In genomic region chr4:1788254-1788973, GRCh38 we compare ENCODE assay signal across 29 cellular contexts. TPM values are rescaled to one million over a fixed set of nuclear protein-coding genes. Genes with fewer than 3 reads are reported as not detected.
A peak's percentile ranks its signal among the peaks of the same experiment; 100 is the strongest.
DNase-seq lines count a peak whose midpoint lies in the region; ATAC-seq, FAIRE-seq and TF ChIP-seq lines count a peak whose summit lies in the region.
"Had no signal": no experiment of that assay in that cellular context is flagged by ENCODE, and none has a peak within 500 bp of the region (broad histone marks: within the 10 kb centered on the region; RNA-seq: fewer than 3 reads in every experiment).

No MANE protein-coding gene starts in this region.

- CTCF ChIA-PET in HepG2 (lab: Yijun Ruan, JAX; ENCODE audit: low intra/inter-chr PET ratio, low total read pairs) (interaction anchor here (3.5 kb wide), 1 partner anchor 22 kb away, joined by 13 read pairs; no protein-coding TSS in a partner anchor), K562 (lab: Yijun Ruan, JAX; ENCODE audit: low intra/inter-chr PET ratio) (no interaction called here)

- DNase-seq in HepG2 (ENCODE audit: low spot score) (no peak), right lobe of liver (no peak), K562 (ENCODE audit: extremely low read depth in 1 of 4, low spot score in 3 of 4) (peak; percentile 63 to 71 (median 67)), osteoblast (ENCODE audit: insufficient read length, low spot score, missing footprints) (peak; percentile 92), breast epithelium (ENCODE audit: low spot score in 2 of 2) (no peak), natural killer cell (no peak), NCI-H2227 treated with DMSO at 0.1 percent for 48 hours (lab: John Stamatoyannopoulos, UW) (no peak)
- DNase-seq in activated CD4-positive, CD25-positive, alpha-beta regulatory T cell (lab: John Stamatoyannopoulos, UW) = no peak
- DNase-seq: 8988T; ACHN; BE2C; CD8-positive, alpha-beta memory T cell; DMS 273 treated with DMSO at 0.1 percent for 48 hours; DMS79; EL; GDM1; KG1; MG63; NCI-H1048; NCI-H1417; NCI-H1694; NCI-H2029 treated with DMSO at 0.1 percent for 48 hours; NCI-H69; SHP77 treated with DMSO at 0.1 percent for 48 hours had no signal

- no peaks in the 10 kb centered on the region for H3K9me3 ChIP-seq in HepG2 (ENCODE audit: low read length)
- H3K9me3 ChIP-seq in right lobe of liver = no peaks in the 10 kb centered on the region
- H3K9me3 ChIP-seq in K562 (replicated peaks; ENCODE audit: control insufficient read depth, insufficient read depth, low read depth, low read length) = no peaks in the 10 kb centered on the region
- no peaks in the 10 kb centered on the region for H3K9me3 ChIP-seq in osteoblast (ENCODE audit: low read depth, low read length)
- no peaks in the 10 kb centered on the region for H3K9me3 ChIP-seq in breast epithelium
- H3K9me3 ChIP-seq: BE2C, MG63 had no signal

- H3K9me1 ChIP-seq in K562 (ENCODE audit: control insufficient read depth, insufficient read depth, low read length) = no peaks in the 10 kb centered on the region

- H3K4me2 ChIP-seq in HepG2 (ENCODE audit: low read depth, low read length) (peak overlapping the region; percentile 89), K562 (ENCODE audit: insufficient read depth, low read length) (peak overlapping the region; percentile 46; the same call in 1 of the 2 replicates), osteoblast (ENCODE audit: insufficient read depth, low read length) (no peak overlapping the region)

- no TSS peak for BruUV-seq in HepG2 (replicated peaks; lab: Mats Ljungman, UMichigan)
- no TSS peak for BruUV-seq in K562 (replicated peaks; lab: Mats Ljungman, UMichigan)

- 18% methylated on average over 10 of the region's 13 CpGs for WGBS in HepG2 (ENCODE audit: low lambda C conversion rate)
- 78% methylated on average over 9 of the region's 13 CpGs for WGBS in right lobe of liver (ENCODE audit: insufficient coverage, low coverage, low lambda C conversion rate, missing lambda C conversion rate)
- WGBS in K562 (ENCODE audit: insufficient coverage, low coverage, missing lambda C conversion rate) = 18% methylated on average over 12 of the region's 13 CpGs

- H3K9ac ChIP-seq in HepG2 (ENCODE audit: insufficient read depth, low read depth, low read length) (no peak overlapping the region), K562 (ENCODE audit: insufficient read depth in 1 of 2, low read depth in 2 of 2, low read length in 2 of 2) (peak overlapping the region; percentile 51 to 75)

- H3K36me3 Mint-ChIP-seq in natural killer cell = no peaks in the 10 kb centered on the region
- H3K36me3 Mint-ChIP-seq: CD14-positive monocyte; CD8-positive, alpha-beta memory T cell had no signal

- H3K4me1 ChIP-seq in HepG2 (ENCODE audit: insufficient read depth, low read length) = peaks cover 95% of the 10 kb centered on the region
- H3K4me1 ChIP-seq in right lobe of liver = peaks cover 0 to 4% (median 0%) of the 10 kb centered on the region in 4 donors
- peaks cover 41 to 77% of the 10 kb centered on the region in 2 experiments for H3K4me1 ChIP-seq in K562 (replicated peaks in 1 of 2; ENCODE audit: control insufficient read depth in 2 of 2, insufficient read depth in 2 of 2, low read length in 2 of 2)
- no peaks in the 10 kb centered on the region for H3K4me1 ChIP-seq in osteoblast (ENCODE audit: insufficient read depth, low read length)
- H3K4me1 ChIP-seq in breast epithelium = no peaks in the 10 kb centered on the region
- H3K4me1 ChIP-seq: BE2C had no signal

- H3K27me3 ChIP-seq in HepG2 (ENCODE audit: control insufficient read depth in 1 of 2, insufficient read depth in 2 of 2, low read length in 2 of 2) = peaks cover 8 to 22% of the 10 kb centered on the region in 2 experiments; a peak in 4 of 5 replicates
- H3K27me3 ChIP-seq in right lobe of liver = no peaks in the 10 kb centered on the region
- H3K27me3 ChIP-seq in K562 (ENCODE audit: control insufficient read depth in 2 of 2, insufficient read depth in 2 of 2, low read length in 2 of 2) = no peaks in the 10 kb centered on the region
- peaks cover 7% of the 10 kb centered on the region for H3K27me3 ChIP-seq in osteoblast (ENCODE audit: insufficient read depth, low read length)
- H3K27me3 ChIP-seq in breast epithelium = no peaks in the 10 kb centered on the region
- H3K27me3 ChIP-seq: BE2C, MG63 had no signal

- TF ChIP-seq CTCF in HepG2 (CRISPR knock-in tag; IDR thresholded peaks at IDR 0.05) (no peak), right lobe of liver (IDR thresholded peaks at IDR 0.05) (no peak), K562 (IDR thresholded peaks at IDR 0.05 in 2 of 3, conservative IDR thresholded peaks at IDR 0.05 in 1 of 3; ENCODE audit: insufficient read depth in 2 of 3, low read depth in 1 of 3, low read length in 3 of 3) (no peak), osteoblast (IDR thresholded peaks at IDR 0.05; ENCODE audit: extremely low read depth, low read depth, low read length) (no peak), breast epithelium (IDR thresholded peaks at IDR 0.05) (no peak), natural killer cell (IDR thresholded peaks at IDR 0.05) (no peak)

- H3K79me2 ChIP-seq in HepG2 (ENCODE audit: insufficient read depth, low read length) (no peaks in the 10 kb centered on the region), K562 (ENCODE audit: control insufficient read depth, insufficient read depth, low read length) (no peaks in the 10 kb centered on the region), osteoblast (ENCODE audit: insufficient read depth, low read length) (no peaks in the 10 kb centered on the region)

- in situ Hi-C loops in HepG2 (cut with HindIII; ENCODE audit: extremely low pct_ligation_motif_present, low pct_unique_long_range_greater_than_20kb) (no loop called here), K562 (cut with MboI) (no loop called here)

- TF ChIP-seq POLR2A in HepG2 (IDR thresholded peaks at IDR 0.05; ENCODE audit: insufficient read depth in 1 of 2, low read depth in 2 of 2, low read length in 2 of 2) = no peak
- TF ChIP-seq POLR2A in right lobe of liver (IDR thresholded peaks at IDR 0.05) = no peak
- TF ChIP-seq POLR2A in K562 (conservative IDR thresholded peaks at IDR 0.05) = no peak
- TF ChIP-seq POLR2A in breast epithelium (IDR thresholded peaks at IDR 0.05) = no peak

- H3K36me3 ChIP-seq in HepG2 (replicated peaks in 1 of 2; ENCODE audit: control insufficient read depth in 1 of 2, insufficient read depth in 2 of 2, low read length in 2 of 2) = no peaks in the 10 kb centered on the region
- no peaks in the 10 kb centered on the region for H3K36me3 ChIP-seq in right lobe of liver
- no peaks in the 10 kb centered on the region for H3K36me3 ChIP-seq in K562 (ENCODE audit: control insufficient read depth, insufficient read depth, low read length)
- H3K36me3 ChIP-seq in osteoblast (ENCODE audit: insufficient read depth, low read length) = no peaks in the 10 kb centered on the region
- no peaks in the 10 kb centered on the region for H3K36me3 ChIP-seq in breast epithelium
- H3K36me3 ChIP-seq: BE2C, MG63 had no signal

- no peaks in the 10 kb centered on the region for H3K4me1 Mint-ChIP-seq in natural killer cell
- H3K4me1 Mint-ChIP-seq: CD14-positive monocyte; CD8-positive, alpha-beta memory T cell had no signal

- TF ChIP-seq EP300 in HepG2 (IDR thresholded peaks at IDR 0.05; ENCODE audit: low read depth in 2 of 2, low read length in 2 of 2) (no peak), HepG2 (CRISPR knock-in tag; IDR thresholded peaks at IDR 0.05; ENCODE audit: borderline replicate concordance) (no peak), K562 (IDR thresholded peaks at IDR 0.05; ENCODE audit: low read length) (no peak)

- H2AFZ ChIP-seq in HepG2 (ENCODE audit: low read length) (no peak overlapping the region), K562 (ENCODE audit: low read depth, low read length) (peak overlapping the region; percentile 98), osteoblast (ENCODE audit: low read length) (no peak overlapping the region)

- POLR2A ChIA-PET in HepG2 (lab: Yijun Ruan, JAX) = interaction anchor here (0.6 to 28.6 kb wide), 6 partner anchors 10 to 40 kb away, joined by 3 to 1258 read pairs (median 6); no protein-coding TSS in a partner anchor
- POLR2A ChIA-PET in K562 (lab: Yijun Ruan, JAX) = interaction anchor here (0.5 to 1.7 kb wide), 4 partner anchors 10 to 294 kb away, joined by 3 to 7 read pairs (median 4); no protein-coding TSS in a partner anchor

- FAIRE-seq in HepG2 (lab: Jason Lieb, UNC) = no peak
- FAIRE-seq in K562 (lab: Jason Lieb, UNC) = peak; percentile 89
- FAIRE-seq: GM12878, H54 had no signal

- intact Hi-C loops in HepG2 (cut with micrococcal nuclease; ENCODE audit: unreplicated experiment) = no loop called here
- intact Hi-C loops in right lobe of liver (cut with DNase I) = no loop called here
- intact Hi-C loops in K562 (cut with micrococcal nuclease) = no loop called here
- intact Hi-C loops in breast epithelium (cut with DNase I; ENCODE audit: low total_unique reads) = no loop called here
- intact Hi-C loops in natural killer cell (cut with micrococcal nuclease) = no loop called here

- H3K9me3 Mint-ChIP-seq in natural killer cell = no peaks in the 10 kb centered on the region
- H3K9me3 Mint-ChIP-seq: CD8-positive, alpha-beta memory T cell had no signal

- ATAC-seq in HepG2 (no peak), right lobe of liver (no peak), K562 (no peak), natural killer cell (no peak)
- ATAC-seq: GM12878, Panc1 had no signal

- H3K27ac ChIP-seq in HepG2 (ENCODE audit: extremely low read length, insufficient read depth, low read length) (no peak overlapping the region), right lobe of liver (no peak overlapping the region), K562 (ENCODE audit: extremely low read depth, low read depth, low read length) (peak overlapping the region; percentile 74), osteoblast (ENCODE audit: low read depth, low read length) (no peak overlapping the region), breast epithelium (no peak overlapping the region)

- TF ChIP-seq RAD21 in HepG2 (CRISPR knock-in tag; IDR thresholded peaks at IDR 0.05) = no peak
- TF ChIP-seq RAD21 in K562 (CRISPR knock-in tag; conservative IDR thresholded peaks at IDR 0.05 in 1 of 2, IDR thresholded peaks at IDR 0.05 in 1 of 2) = no peak

- H3K4me3 ChIP-seq in HepG2 (replicated peaks in 1 of 3; ENCODE audit: insufficient read depth in 1 of 3, low read depth in 2 of 3, low read length in 3 of 3) (peak overlapping the region; percentile 14 to 62 (median 36); a peak in 3 of 6 replicates), right lobe of liver (no peak overlapping the region), K562 (no peak overlapping the region), osteoblast (ENCODE audit: insufficient read depth, low read length) (no peak overlapping the region), breast epithelium (no peak overlapping the region)
- H3K4me3 ChIP-seq: GM12878, MG63 had no signal

- no peak overlapping the region for H3K27ac Mint-ChIP-seq in natural killer cell
- H3K27ac Mint-ChIP-seq: CD14-positive monocyte; CD8-positive, alpha-beta memory T cell had no signal

- no peak overlapping the region for H3K4me3 Mint-ChIP-seq in natural killer cell
- H3K4me3 Mint-ChIP-seq: CD14-positive monocyte; CD8-positive, alpha-beta memory T cell had no signal

- H4K20me1 ChIP-seq in HepG2 (ENCODE audit: insufficient read depth, low read length) = no peaks in the 10 kb centered on the region
- no peaks in the 10 kb centered on the region for H4K20me1 ChIP-seq in K562 (replicated peaks; ENCODE audit: control insufficient read depth, insufficient read depth, low read length)
- no peaks in the 10 kb centered on the region for H4K20me1 ChIP-seq in osteoblast (ENCODE audit: insufficient read depth, low read length)

- H3K27me3 Mint-ChIP-seq in natural killer cell (ENCODE audit: low read depth in 2 of 2) = peaks cover 0 to 8% of the 10 kb centered on the region in 2 donors

RNA-seq across cellular contexts. Expression of gene FGFR3, which starts 4.7 kb away (rescaled TPM):
- total RNA-seq in HepG2 (2016; rRNA removed; fragmentation: Illumina TruSeq; extraction: Trizol) (40.2 and 103 TPM in 2 replicates), right lobe of liver (10 to 100 TPM; 14.3 to 30.0 (median 25.7) TPM), K562 (2014; rRNA removed) (39.9 and 43.8 TPM in 2 replicates), K562 (2014; rRNA removed; fragmentation: Illumina TruSeq; extraction: Trizol) (6.3 and 6.5 TPM in 2 replicates), K562 (2015; rRNA removed; fragmentation: Illumina TruSeq; extraction: Trizol) (12.7 and 14.1 TPM in 2 replicates), K562 (2021) (47.8 and 60.4 TPM in 2 replicates), osteoblast (0.29 and 0.36 TPM in 2 replicates), breast epithelium (1 to 10 TPM in 2 of 3 donors, under 1 TPM in 1; 0.80 to 3.5 (median 2.0) TPM), natural killer cell (not detected)
- 18.3 and 22.4 TPM in 2 replicates for total RNA-seq in HepG2 (2016; cell fraction: cytosol; rRNA removed; fragmentation: Illumina TruSeq; extraction: Trizol; ENCODE audit: low read depth)
- total RNA-seq in HepG2 (2016; cell fraction: insoluble cytoplasmic fraction; rRNA removed; fragmentation: Illumina TruSeq; extraction: Trizol) = 38.7 and 106 TPM in 2 replicates
- total RNA-seq in HepG2 (2016; cell fraction: membrane; rRNA removed; fragmentation: Illumina TruSeq; extraction: Trizol) = 39.4 and 45.4 TPM in 2 replicates
- 114 and 144 TPM in 2 replicates for total RNA-seq in HepG2 (2016; cell fraction: nucleus; rRNA removed; fragmentation: Illumina TruSeq; extraction: Trizol)
- polyA plus RNA-seq in HepG2 (2011; rRNA removed) (109 and 159 TPM in 2 replicates), K562 (2011; rRNA removed) (20.4 and 21.7 TPM in 2 replicates), K562 (2014; fragmentation: Illumina TruSeq; extraction: Trizol) (8.4 and 22.9 TPM in 2 replicates), K562 (2014; fragmentation: Nextera tagmentation; extraction: Ambion mirVana) (1 to 10 TPM; 1.2 to 1.7 TPM), K562 (2014; rRNA removed) (48.9 and 51.5 TPM in 2 replicates)
- polyA plus RNA-seq in HepG2 (2011; cell fraction: cytosol; rRNA removed) = 87.8 and 132 TPM in 2 replicates
- 914 and 1,354 TPM in 2 replicates for polyA plus RNA-seq in HepG2 (2011; cell fraction: nucleus; rRNA removed)
- polyA plus RNA-seq in HepG2 (2012) = 127 and 140 TPM in 2 replicates
- polyA plus RNA-seq in HepG2 (2016; cell fraction: cytosol; fragmentation: Illumina TruSeq; extraction: Trizol; ENCODE audit: low read depth) = 6.7 and 7.6 TPM in 2 replicates
- 36.5 and 42.1 TPM in 2 replicates for polyA plus RNA-seq in HepG2 (2016; cell fraction: insoluble cytoplasmic fraction; fragmentation: Illumina TruSeq; extraction: Trizol; ENCODE audit: low read depth)
- 24.3 and 24.6 TPM in 2 replicates for polyA plus RNA-seq in HepG2 (2016; cell fraction: membrane; fragmentation: Illumina TruSeq; extraction: Trizol; ENCODE audit: low read depth)
- 393 and 407 TPM in 2 replicates for polyA plus RNA-seq in HepG2 (2016; cell fraction: nucleus; fragmentation: Illumina TruSeq; extraction: Trizol; ENCODE audit: insufficient read depth, low read depth)
- 7.3 and 222 TPM in 2 replicates for polyA minus RNA-seq in HepG2 (2011; rRNA and poly(A)+ RNA removed; ENCODE audit: low replicate concordance)
- polyA minus RNA-seq in HepG2 (2011; cell fraction: cytosol; rRNA and poly(A)+ RNA removed) = 97.8 and 100 TPM in 2 replicates
- polyA minus RNA-seq in HepG2 (2011; cell fraction: nucleus; rRNA and poly(A)+ RNA removed) = 130 and 153 TPM in 2 replicates
- total RNA-seq in K562 (2011; cell fraction: chromatin; rRNA removed; ENCODE audit: low replicate concordance) = 54.4 and 166 TPM in 2 replicates
- total RNA-seq in K562 (2011; cell fraction: nucleolus; rRNA removed) = 200 and 208 TPM in 2 replicates
- 76.8 and 80.7 TPM in 2 replicates for total RNA-seq in K562 (2011; cell fraction: nucleoplasm; rRNA removed)
- polyA plus RNA-seq in K562 (2011; cell fraction: cytosol; rRNA removed) = 18.7 and 54.2 TPM in 2 replicates
- polyA plus RNA-seq in K562 (2011; cell fraction: nucleus; rRNA removed) = 176 and 334 TPM in 2 replicates
- polyA plus RNA-seq in K562 (2012) = 15.0 and 22.4 TPM in 2 replicates
- 3.9 and 9.3 TPM in 2 replicates for polyA minus RNA-seq in K562 (2011; rRNA and poly(A)+ RNA removed)
- polyA minus RNA-seq in K562 (2011; cell fraction: cytosol; rRNA and poly(A)+ RNA removed) = 30.2 and 37.6 TPM in 2 replicates
- polyA minus RNA-seq in K562 (2011; cell fraction: nucleus; rRNA and poly(A)+ RNA removed) = 59.1 and 74.0 TPM in 2 replicates
- total RNA-seq: OCI-LY7 had no signal
- polyA plus RNA-seq: CD14-positive monocyte; CD8-positive, alpha-beta memory T cell had no signal

Comparison
In these comparisons a context has a peak if more than half of its experiments do, and no peak if none do; other contexts are left out.
1. H3K4me3 ChIP-seq: peak in HepG2 (3 of 3); none in right lobe of liver (0 of 3), K562 (single experiment), osteoblast (single experiment) and breast epithelium (0 of 3).
2. DNase-seq: peak in K562 (4 of 4) and osteoblast (single experiment); none in HepG2 (single experiment), right lobe of liver (0 of 3), activated CD4-positive, CD25-positive, alpha-beta regulatory T cell (0 of 4), breast epithelium (0 of 2), natural killer cell (single experiment) and NCI-H2227 treated with DMSO at 0.1 percent for 48 hours (single experiment).
3. Of the 241 proteins assayed by ChIP-seq in both HepG2 and K562: peak only in HepG2: PATZ1 and PHF21A; only in K562: FOSL1, JUND and ZBTB7A; in both: none; in neither: 233; mixed calls (peak in some experiments, not most) for 3.